In the genomic region with DNA sequence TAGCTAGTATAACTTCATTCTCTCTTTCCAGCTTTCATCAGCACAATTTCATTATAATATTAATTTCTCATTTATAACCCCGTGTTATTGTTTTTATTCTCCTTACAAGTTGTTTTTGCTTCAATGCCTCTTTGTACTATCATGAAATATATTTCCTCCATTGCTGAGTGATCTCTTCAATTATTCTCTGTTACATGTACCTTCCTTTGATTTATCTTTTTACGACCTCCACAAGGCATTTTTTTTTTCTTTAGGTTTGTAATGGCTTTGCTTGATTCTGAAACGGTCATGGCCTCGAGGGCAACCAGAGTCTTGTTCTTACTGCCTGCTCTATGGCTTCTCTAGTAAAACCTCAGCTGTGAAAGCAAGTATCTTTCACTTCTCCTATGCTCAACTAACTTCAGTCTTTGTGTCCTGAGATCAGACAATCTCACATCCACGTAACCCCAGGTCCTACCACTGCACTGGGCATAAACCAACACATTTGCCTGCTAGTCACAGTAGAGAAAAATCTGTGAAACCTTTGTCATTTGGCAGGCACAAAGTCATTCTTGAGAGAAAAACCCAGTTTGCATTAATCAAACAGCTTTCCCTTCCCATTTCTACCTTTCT, we compare ENCODE assay signal across 12 cellular contexts.
A peak's percentile ranks its signal among the peaks of the same experiment; 100 is the strongest.
DNase-seq lines count a peak whose midpoint lies in the region; ATAC-seq and TF ChIP-seq lines count a peak whose summit lies in the region.
"Had no signal": no experiment of that assay in that cellular context is flagged by ENCODE, and none has a peak within 500 bp of the region (broad histone marks: within the 10 kb centered on the region; RNA-seq: fewer than 3 reads in every experiment).

No MANE protein-coding gene starts in this region.

- intact Hi-C loops in uterus (cut with DNase I; ENCODE audit: low total_unique reads): no loop called here

- DNase-seq in RPMI8226 (peak; percentile 45), uterus (no peak), hypothalamus (lab: John Stamatoyannopoulos, UW) (no peak), NCI-H1417 treated with DMSO at 0.1 percent for 48 hours (lab: John Stamatoyannopoulos, UW) (no peak)
- DNase-seq in stimulated activated naive CD8-positive, alpha-beta T cell treated with anti-CD3 and anti-CD28 coated beads, Interleukin-15, Interleukin-2, amounts not matched to agents 100 U/mL and 50 U/mL, for 24 hours: no peak
- DNase-seq: activated CD4-positive, alpha-beta T cell treated with anti-CD3 and anti-CD28 coated beads for 1 hour; anterior cingulate cortex had no signal

- no peak overlapping the region for H3K4me3 ChIP-seq in uterus

- ATAC-seq in GM18499 (IDR thresholded peaks at IDR 0.05; ENCODE audit: insufficient read depth, unreplicated experiment): peak; percentile 98
- ATAC-seq in GM21367 (IDR thresholded peaks at IDR 0.05; ENCODE audit: unreplicated experiment): peak; percentile 99
- peak; percentile 92 for ATAC-seq in HG03039 (IDR thresholded peaks at IDR 0.05; ENCODE audit: unreplicated experiment)
- no peak for ATAC-seq in stimulated activated naive CD8-positive, alpha-beta T cell treated with anti-CD3 and anti-CD28 coated beads, Interleukin-15, Interleukin-2, amounts not matched to agents 100 U/mL and 50 U/mL, for 24 hours

- no peaks in the 10 kb centered on the region for H3K27me3 ChIP-seq in uterus

- no peak for TF ChIP-seq POLR2A in uterus (IDR thresholded peaks at IDR 0.05)

- H3K36me3 ChIP-seq in uterus: no peaks in the 10 kb centered on the region

- TF ChIP-seq CTCF in uterus (IDR thresholded peaks at IDR 0.05): no peak

- peaks cover 0 to 5% of the 10 kb centered on the region in 2 donors for H3K4me1 ChIP-seq in uterus
- H3K4me1 ChIP-seq: parathyroid adenoma had no signal

- no peak overlapping the region for H3K27ac ChIP-seq in uterus
- H3K27ac ChIP-seq: C4-2B, parathyroid adenoma had no signal

- no peaks in the 10 kb centered on the region for H3K9me3 ChIP-seq in uterus
